In the genomic region with DNA sequence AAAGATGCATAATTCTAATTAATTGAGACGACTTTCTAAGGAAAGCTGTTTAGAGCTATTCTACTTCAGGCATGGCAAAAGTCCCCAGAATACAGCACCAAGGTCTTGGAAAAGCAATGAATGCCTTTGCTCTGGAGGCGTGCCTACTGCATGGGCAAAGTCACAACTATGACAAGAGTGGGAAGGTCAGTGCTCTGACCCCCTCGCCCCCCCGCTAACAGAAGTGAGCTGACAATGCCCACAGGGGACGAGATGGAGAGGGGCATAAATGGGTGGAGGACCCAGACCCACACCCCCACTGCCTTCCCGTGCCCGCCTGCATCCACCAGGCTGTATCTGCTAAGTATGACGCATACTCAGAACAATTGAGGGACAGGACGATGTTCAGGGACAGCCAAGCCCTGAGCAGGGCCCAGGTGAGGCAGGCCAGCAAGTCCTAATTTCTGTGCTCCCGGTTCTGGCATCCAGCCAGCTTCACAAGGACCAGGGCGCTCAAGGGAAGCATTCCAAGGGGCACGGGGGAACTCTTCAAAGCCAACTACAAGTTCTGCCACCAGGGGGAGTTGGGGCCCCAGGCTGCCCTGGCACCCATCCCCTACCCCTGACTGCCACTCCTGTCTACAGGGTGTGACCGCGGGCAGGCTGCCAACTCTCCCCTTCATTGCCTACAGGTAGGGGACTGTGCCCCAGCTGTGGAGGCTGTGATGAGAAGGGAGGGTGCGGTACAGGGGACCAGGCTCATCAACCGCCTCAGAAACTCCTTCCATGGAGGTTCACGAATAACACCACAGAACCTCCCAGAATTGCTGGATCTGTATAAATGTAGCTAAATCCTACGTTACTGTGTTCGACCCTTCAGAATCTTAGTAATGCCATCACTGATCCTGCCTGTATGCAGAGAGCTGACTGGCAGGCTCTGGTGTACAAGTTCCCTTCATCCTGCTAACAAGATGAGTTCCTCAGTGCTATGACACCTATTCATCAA, we compare ENCODE assay signal across 8 cellular contexts. TPM values are rescaled to one million over a fixed set of nuclear protein-coding genes. Genes with fewer than 3 reads are reported as not detected.
DNase-seq lines count a peak whose midpoint lies in the region; ATAC-seq, FAIRE-seq and TF ChIP-seq lines count a peak whose summit lies in the region.

No MANE protein-coding gene starts in this region.

- H3K9me3 Mint-ChIP-seq in activated T-cell treated with anti-CD3 and anti-CD28 coated beads, Interleukin-2, amount 50 U/mL, for 72 hours: no peaks in the 10 kb centered on the region

- no peak for FAIRE-seq in D721Med (lab: Jason Lieb, UNC)

- DNase-seq in D721Med (ENCODE audit: insufficient read length, low spot score): peak; percentile 64
- DNase-seq in RKO (ENCODE audit: low spot score): peak; percentile 59
- DNase-seq in activated T-cell treated with anti-CD3 and anti-CD28 coated beads, Interleukin-2, amount 50 U/mL, for 72 hours: peak; percentile 71 to 74
- DNase-seq in foreskin fibroblast: peak in 1 of 2 donors; percentile 60
- DNase-seq in sciatic nerve (ENCODE audit: low spot score): no peak
- no peak for DNase-seq in OCI-M2 (lab: John Stamatoyannopoulos, UW; ENCODE audit: unreplicated experiment)

- peak; percentile 63 for TF ChIP-seq RAD21 in Ishikawa (IDR thresholded peaks at IDR 0.05; ENCODE audit: low read depth)

- H3K36me3 Mint-ChIP-seq in activated T-cell treated with anti-CD3 and anti-CD28 coated beads, Interleukin-2, amount 50 U/mL, for 72 hours (ENCODE audit: insufficient read depth in 2 of 2): peaks cover 1 to 7% of the 10 kb centered on the region in 2 donors

- H3K27ac Mint-ChIP-seq in activated T-cell treated with anti-CD3 and anti-CD28 coated beads, Interleukin-2, amount 50 U/mL, for 72 hours: no peak overlapping the region

- TF ChIP-seq CTCF in D721Med (IDR thresholded peaks at IDR 0.05; ENCODE audit: insufficient read depth, missing control alignments) (peak; percentile 69), foreskin fibroblast (IDR thresholded peaks at IDR 0.05; ENCODE audit: low read depth, low read length) (peak; percentile 62)

- TF ChIP-seq EP300 in Ishikawa (IDR thresholded peaks at IDR 0.05; ENCODE audit: borderline replicate concordance): no peak

- no peak overlapping the region for H3K4me3 Mint-ChIP-seq in activated T-cell treated with anti-CD3 and anti-CD28 coated beads, Interleukin-2, amount 50 U/mL, for 72 hours

- no peaks in the 10 kb centered on the region for H3K27me3 Mint-ChIP-seq in activated T-cell treated with anti-CD3 and anti-CD28 coated beads, Interleukin-2, amount 50 U/mL, for 72 hours (ENCODE audit: low read depth)

- ATAC-seq in activated T-cell treated with anti-CD3 and anti-CD28 coated beads, Interleukin-2, amount 50 U/mL, for 72 hours (replicated peaks in 1 of 2): peak; percentile 74 to 86
- ATAC-seq in sciatic nerve (peak; percentile 53), GM19395 (IDR thresholded peaks at IDR 0.05; ENCODE audit: unreplicated experiment) (no peak)

- intact Hi-C loops in sciatic nerve (cut with DNase I): no loop called here

- peaks cover 8% of the 10 kb centered on the region for H3K4me1 Mint-ChIP-seq in activated T-cell treated with anti-CD3 and anti-CD28 coated beads, Interleukin-2, amount 50 U/mL, for 72 hours (ENCODE audit: low read depth)

- H3K4me3 ChIP-seq in foreskin fibroblast (ENCODE audit: low read depth in 1 of 2, low read length in 2 of 2): no peak overlapping the region

TF ChIP-seq in Ishikawa, 13 proteins besides CTCF, POLR2A, EP300 and RAD21:
- TF ChIP-seq YY1 (IDR thresholded peaks at IDR 0.05; ENCODE audit: low read depth) (no peak), NFIC (IDR thresholded peaks at IDR 0.05) (peak; percentile 91), TEAD4 (IDR thresholded peaks at IDR 0.05) (peak; percentile 59; the same call in 1 of the 2 replicates), TAF1 (IDR thresholded peaks at IDR 0.05; ENCODE audit: low read depth) (0 out of 2 replicates have a peak, but pooled peaks have one; percentile 14), ZBTB7A (IDR thresholded peaks at IDR 0.05; ENCODE audit: low read depth) (peak; percentile 70; the same call in 1 of the 2 replicates), CEBPB (IDR thresholded peaks at IDR 0.05) (no peak), TCF12 (IDR thresholded peaks at IDR 0.05; ENCODE audit: low read depth) (no peak), FOXM1 (IDR thresholded peaks at IDR 0.05; ENCODE audit: borderline replicate concordance, low read depth) (no peak), EGR1 (IDR thresholded peaks at IDR 0.05) (no peak), CREB1 (IDR thresholded peaks at IDR 0.05; ENCODE audit: low read depth) (no peak)
- TF ChIP-seq, protein P1, sequence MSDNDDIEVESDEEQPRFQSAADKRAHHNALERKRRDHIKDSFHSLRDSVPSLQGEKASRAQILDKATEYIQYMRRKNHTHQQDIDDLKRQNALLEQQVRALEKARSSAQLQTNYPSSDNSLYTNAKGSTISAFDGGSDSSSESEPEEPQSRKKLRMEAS (IDR thresholded peaks at IDR 0.05): 0 out of 2 replicates have a peak, but pooled peaks have one; percentile 28
- TF ChIP-seq, protein P2, sequence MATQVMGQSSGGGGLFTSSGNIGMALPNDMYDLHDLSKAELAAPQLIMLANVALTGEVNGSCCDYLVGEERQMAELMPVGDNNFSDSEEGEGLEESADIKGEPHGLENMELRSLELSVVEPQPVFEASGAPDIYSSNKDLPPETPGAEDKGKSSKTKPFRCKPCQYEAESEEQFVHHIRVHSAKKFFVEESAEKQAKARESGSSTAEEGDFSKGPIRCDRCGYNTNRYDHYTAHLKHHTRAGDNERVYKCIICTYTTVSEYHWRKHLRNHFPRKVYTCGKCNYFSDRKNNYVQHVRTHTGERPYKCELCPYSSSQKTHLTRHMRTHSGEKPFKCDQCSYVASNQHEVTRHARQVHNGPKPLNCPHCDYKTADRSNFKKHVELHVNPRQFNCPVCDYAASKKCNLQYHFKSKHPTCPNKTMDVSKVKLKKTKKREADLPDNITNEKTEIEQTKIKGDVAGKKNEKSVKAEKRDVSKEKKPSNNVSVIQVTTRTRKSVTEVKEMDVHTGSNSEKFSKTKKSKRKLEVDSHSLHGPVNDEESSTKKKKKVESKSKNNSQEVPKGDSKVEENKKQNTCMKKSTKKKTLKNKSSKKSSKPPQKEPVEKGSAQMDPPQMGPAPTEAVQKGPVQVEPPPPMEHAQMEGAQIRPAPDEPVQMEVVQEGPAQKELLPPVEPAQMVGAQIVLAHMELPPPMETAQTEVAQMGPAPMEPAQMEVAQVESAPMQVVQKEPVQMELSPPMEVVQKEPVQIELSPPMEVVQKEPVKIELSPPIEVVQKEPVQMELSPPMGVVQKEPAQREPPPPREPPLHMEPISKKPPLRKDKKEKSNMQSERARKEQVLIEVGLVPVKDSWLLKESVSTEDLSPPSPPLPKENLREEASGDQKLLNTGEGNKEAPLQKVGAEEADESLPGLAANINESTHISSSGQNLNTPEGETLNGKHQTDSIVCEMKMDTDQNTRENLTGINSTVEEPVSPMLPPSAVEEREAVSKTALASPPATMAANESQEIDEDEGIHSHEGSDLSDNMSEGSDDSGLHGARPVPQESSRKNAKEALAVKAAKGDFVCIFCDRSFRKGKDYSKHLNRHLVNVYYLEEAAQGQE (IDR thresholded peaks at IDR 0.05; ENCODE audit: low read depth): no peak
- TF ChIP-seq, protein P3, sequence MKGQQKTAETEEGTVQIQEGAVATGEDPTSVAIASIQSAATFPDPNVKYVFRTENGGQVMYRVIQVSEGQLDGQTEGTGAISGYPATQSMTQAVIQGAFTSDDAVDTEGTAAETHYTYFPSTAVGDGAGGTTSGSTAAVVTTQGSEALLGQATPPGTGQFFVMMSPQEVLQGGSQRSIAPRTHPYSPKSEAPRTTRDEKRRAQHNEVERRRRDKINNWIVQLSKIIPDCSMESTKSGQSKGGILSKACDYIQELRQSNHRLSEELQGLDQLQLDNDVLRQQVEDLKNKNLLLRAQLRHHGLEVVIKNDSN (IDR thresholded peaks at IDR 0.05): no peak

RNA-seq across cellular contexts. Expression of a gene that starts 20.8 kb away (rescaled TPM):
- 10 to 100 TPM; 34.2 to 44.7 TPM for total RNA-seq in activated T-cell treated with anti-CD3 and anti-CD28 coated beads, Interleukin-2, amount 50 U/mL, for 72 hours
- 45.7 TPM for total RNA-seq in sciatic nerve

RNA-seq across cellular contexts. Expression of a gene that starts 34.8 kb away (rescaled TPM):
- not detected for total RNA-seq in activated T-cell treated with anti-CD3 and anti-CD28 coated beads, Interleukin-2, amount 50 U/mL, for 72 hours
- not detected for total RNA-seq in sciatic nerve

RNA-seq across cellular contexts. Expression of a gene that starts 39.6 kb away (rescaled TPM):
- total RNA-seq in activated T-cell treated with anti-CD3 and anti-CD28 coated beads, Interleukin-2, amount 50 U/mL, for 72 hours: 10 to 100 TPM; 49.6 to 50.5 TPM
- total RNA-seq in sciatic nerve: 35.0 TPM

RNA-seq across cellular contexts. Expression of a gene that starts 45.2 kb away (rescaled TPM):
- under 1 TPM; 0.31 to 0.53 TPM for total RNA-seq in activated T-cell treated with anti-CD3 and anti-CD28 coated beads, Interleukin-2, amount 50 U/mL, for 72 hours
- 116 TPM for total RNA-seq in sciatic nerve

RNA-seq across cellular contexts. Expression of a gene that starts 48.1 kb away (rescaled TPM):
- not detected for total RNA-seq in activated T-cell treated with anti-CD3 and anti-CD28 coated beads, Interleukin-2, amount 50 U/mL, for 72 hours
- 10.4 TPM for total RNA-seq in sciatic nerve

Comparison
In these comparisons a context has a peak if more than half of its experiments do, and no peak if none do; other contexts are left out.
1. DNase-seq: peak in D721Med (single experiment), RKO (single experiment) and activated T-cell treated with anti-CD3 and anti-CD28 coated beads, Interleukin-2, amount 50 U/mL, for 72 hours (2 of 2); none in sciatic nerve (single experiment) and OCI-M2 (single experiment).